ENCODE assay signal across 6 cellular contexts in the genomic region with DNA sequence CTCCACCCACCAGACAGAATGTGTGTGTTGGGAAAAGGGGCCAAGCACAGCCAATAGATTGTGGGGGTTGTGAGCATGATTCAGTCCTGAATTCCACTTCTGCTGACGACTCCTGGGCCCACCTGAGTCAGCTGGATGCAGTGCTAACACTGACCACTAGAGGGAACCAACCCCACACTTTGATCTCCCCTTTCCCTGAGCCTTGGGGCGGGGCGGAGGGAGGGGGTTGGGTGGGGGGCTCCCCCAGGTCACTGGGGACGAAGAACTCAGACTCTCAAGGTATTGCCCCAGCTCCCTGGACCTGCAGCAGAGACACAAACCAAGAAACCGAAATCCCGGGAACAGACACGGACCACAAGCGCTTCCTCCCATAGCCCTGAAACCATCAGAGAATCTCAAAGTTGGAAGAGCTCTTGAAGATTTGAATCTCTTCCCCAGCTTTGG. TPM values are rescaled to one million over a fixed set of nuclear protein-coding genes. Genes with fewer than 3 reads are reported as not detected.
DNase-seq lines count a peak whose midpoint lies in the region; ATAC-seq and TF ChIP-seq lines count a peak whose summit lies in the region.

No MANE protein-coding gene starts in this region.

- no peak overlapping the region for H3K27ac Mint-ChIP-seq in endothelial cell (ENCODE audit: unreplicated experiment)

- DNase-seq in HK-2 (ENCODE audit: unreplicated experiment) (peak; percentile 51), WERI-Rb-1 (peak; percentile 71), endothelial cell (ENCODE audit: low spot score) (peak; percentile 60)
- DNase-seq in stimulated activated CD4-positive, alpha-beta T cell treated with anti-CD3 and anti-CD28 coated beads, Interleukin-15, amount 100 ng/mL, for 24 hours = peak; percentile 74

- H3K36me3 Mint-ChIP-seq in endothelial cell (ENCODE audit: low read depth, unreplicated experiment) = no peaks in the 10 kb centered on the region

- ATAC-seq in HG02840 (IDR thresholded peaks at IDR 0.05; ENCODE audit: low FRiP score, unreplicated experiment) (no peak), HG03039 (IDR thresholded peaks at IDR 0.05; ENCODE audit: unreplicated experiment) (no peak)

- no peaks in the 10 kb centered on the region for H3K36me3 ChIP-seq in WERI-Rb-1

- H3K27ac ChIP-seq in WERI-Rb-1 = no peak overlapping the region

- H3K27me3 ChIP-seq in WERI-Rb-1 (ENCODE audit: insufficient read depth, low read depth, severe bottlenecking) = no peaks in the 10 kb centered on the region

- H3K9me3 ChIP-seq in WERI-Rb-1 (ENCODE audit: severe bottlenecking) = no peaks in the 10 kb centered on the region

- H3K27me3 Mint-ChIP-seq in endothelial cell (ENCODE audit: unreplicated experiment) = peaks cover 8% of the 10 kb centered on the region

- peak; percentile 81 for TF ChIP-seq CTCF in WERI-Rb-1 (IDR thresholded peaks at IDR 0.05; ENCODE audit: low read depth, low read length)
- peak; percentile 90 for TF ChIP-seq CTCF in endothelial cell (IDR thresholded peaks at IDR 0.05; ENCODE audit: unreplicated experiment)

- no peaks in the 10 kb centered on the region for H3K4me1 Mint-ChIP-seq in endothelial cell (ENCODE audit: unreplicated experiment)

- H3K9me3 Mint-ChIP-seq in endothelial cell (ENCODE audit: unreplicated experiment) = no peaks in the 10 kb centered on the region

- H3K4me3 ChIP-seq in WERI-Rb-1 (ENCODE audit: low read depth, low read length) = no peak overlapping the region

- H3K4me3 Mint-ChIP-seq in endothelial cell (ENCODE audit: unreplicated experiment) = no peak overlapping the region

RNA-seq across cellular contexts. Expression of a gene that starts 0.6 kb away (rescaled TPM):
- not detected for total RNA-seq in endothelial cell (ENCODE audit: unreplicated experiment)

RNA-seq across cellular contexts. Expression of a gene that starts 7.0 kb away (rescaled TPM):
- total RNA-seq in endothelial cell (ENCODE audit: unreplicated experiment) = not detected

RNA-seq across cellular contexts. Expression of a gene that starts 15.3 kb away (rescaled TPM):
- total RNA-seq in endothelial cell (ENCODE audit: unreplicated experiment) = not detected

RNA-seq across cellular contexts. Expression of a gene that starts 20.5 kb away (rescaled TPM):
- 3.4 TPM for total RNA-seq in endothelial cell (ENCODE audit: unreplicated experiment)

RNA-seq across cellular contexts. Expression of a gene that starts 29.9 kb away (rescaled TPM):
- total RNA-seq in endothelial cell (ENCODE audit: unreplicated experiment) = not detected
